ENCODE assay signal across 27 cellular contexts in genomic region chr2:78125042-78125441, GRCh38.
"Had no signal": no experiment of that assay in that cellular context is flagged by ENCODE, and none has a peak within 500 bp of the region (broad histone marks: within the 10 kb centered on the region; RNA-seq: fewer than 3 reads in every experiment).

No MANE protein-coding gene starts in this region.

- H3K4me3 ChIP-seq: stomach, suprapubic skin, testis, thoracic aorta, thyroid gland, tibial artery, tibial nerve, transverse colon, upper lobe of left lung, upper lobe of right lung, uterus, vagina had no signal

- ATAC-seq: stimulated activated effector memory CD8-positive, alpha-beta T cell treated with anti-CD3 and anti-CD28 coated beads, Interleukin-12 subunit alpha, Interleukin-12 subunit beta, amount 100 ng/mL, for 72 hours; stimulated activated memory B cell treated with anti-CD40 and anti-IgM and Interleukin-4, amounts not matched to agents 10 μg/mL and 1 μg/mL and 100 μg/mL, for 72 hours; stimulated activated naive B cell treated with anti-CD40 and anti-IgM and Interleukin-4, amounts not matched to agents 10 μg/mL and 1 μg/mL and 100 μg/mL, for 72 hours; stimulated activated naive CD8-positive, alpha-beta T cell treated with anti-CD3 and anti-CD28 coated beads, Interleukin-15, amount 100 ng/mL, for 72 hours; stimulated activated naive CD8-positive, alpha-beta T cell treated with anti-CD3 and anti-CD28 coated beads, Interleukin-15, Interleukin-2, amounts not matched to agents 100 U/mL and 50 U/mL, for 24 hours; upper lobe of right lung had no signal

- H3K27me3 ChIP-seq: stomach, suprapubic skin, testis, thyroid gland, tibial artery, tibial nerve, transverse colon, upper lobe of left lung, upper lobe of right lung, uterus, vagina had no signal

- H3K9me3 ChIP-seq: suprapubic skin, testis, thoracic aorta, thyroid gland, tibial artery, transverse colon, upper lobe of left lung, upper lobe of right lung, uterus, vagina had no signal

- FAIRE-seq: urothelium cell line had no signal

- H3K4me1 ChIP-seq: stomach, suprapubic skin, testis, thyroid gland, tibial artery, tibial nerve, transverse colon, upper lobe of left lung, upper lobe of right lung, uterus, vagina had no signal

- H3K36me3 ChIP-seq: stomach, suprapubic skin, thoracic aorta, thyroid gland, tibial artery, tibial nerve, transverse colon, upper lobe of left lung, upper lobe of right lung, uterus, vagina had no signal

- H3K27ac ChIP-seq: stomach, suprapubic skin, testis, thoracic aorta, thyroid gland, tibial artery, tibial nerve, transverse colon, upper lobe of left lung, upper lobe of right lung, uterus, vagina had no signal

- DNase-seq: stimulated activated CD4-positive, alpha-beta T cell treated with anti-CD3 and anti-CD28 coated beads, Interleukin-2, amount 100 ng/mL, for 48 hours; stimulated activated CD4-positive, alpha-beta T cell treated with anti-CD3 and anti-CD28 coated beads, Interleukin-4, amount 100 ng/mL, for 1 hour; stimulated activated CD4-positive, alpha-beta T cell treated with anti-CD3 and anti-CD28 coated beads, Interleukin-4, amount 100 ng/mL, for 24 hours; stimulated activated CD4-positive, alpha-beta T cell treated with anti-CD3 and anti-CD28 coated beads, Interleukin-4, amount 100 ng/mL, for 4 hours; stimulated activated CD8-positive, alpha-beta memory T cell treated with anti-CD3 and anti-CD28 coated beads, Interleukin-4, amount 100 ng/mL, for 48 hours; stimulated activated naive B cell treated with anti-CD40 and anti-IgM and Interleukin-4, amounts not matched to agents 10 μg/mL and 1 μg/mL and 100 μg/mL, for 72 hours; stimulated activated naive CD4-positive, alpha-beta T cell; stimulated activated naive CD4-positive, alpha-beta T cell treated with Interleukin-2 at 50 U/mL for 16 hours; stimulated activated naive CD8-positive, alpha-beta T cell treated with anti-CD3 and anti-CD28 coated beads, Interleukin-15, amount 100 ng/mL, for 72 hours; stimulated activated naive CD8-positive, alpha-beta T cell treated with anti-CD3 and anti-CD28 coated beads, Interleukin-15, Interleukin-2, amounts not matched to agents 100 U/mL and 50 U/mL, for 24 hours; stomach; substantia nigra; testis; thyroid gland; tibial artery; transverse colon; trophoblast cell; upper lobe of left lung; upper lobe of right lung; uterus had no signal
